1 cellular context compared by ENCODE assay signal in genomic region chr11:5102246-5102645, GRCh38.
TF ChIP-seq lines count a peak whose summit lies in the region.

No MANE protein-coding gene starts in this region.

TF ChIP-seq in H1, 55 proteins besides CTCF, POLR2A, EP300 and RAD21:
- TF ChIP-seq RBBP5 (IDR thresholded peaks at IDR 0.05; ENCODE audit: borderline replicate concordance, low read depth, low read length) (no peak), POLR2AphosphoS5 (IDR thresholded peaks at IDR 0.05; ENCODE audit: low read depth, low read length) (no peak), CHD2 (IDR thresholded peaks at IDR 0.05; ENCODE audit: low read length) (no peak), POU5F1 (IDR thresholded peaks at IDR 0.05; ENCODE audit: low read depth, low read length) (no peak), NANOG (IDR thresholded peaks at IDR 0.05; ENCODE audit: insufficient read depth, low read depth, low read length, poor library complexity, severe bottlenecking) (no peak), CREB1 (IDR thresholded peaks at IDR 0.05) (no peak), SIRT6 (IDR thresholded peaks at IDR 0.05; ENCODE audit: low read length) (no peak), CHD1 (IDR thresholded peaks at IDR 0.05; ENCODE audit: low read depth, low read length) (no peak), CTBP2 (IDR thresholded peaks at IDR 0.05; ENCODE audit: borderline replicate concordance, insufficient read depth, insufficient read length, low read length) (no peak), FOSL1 (IDR thresholded peaks at IDR 0.05; ENCODE audit: insufficient read depth, low read depth, low read length) (no peak), EGR1 (IDR thresholded peaks at IDR 0.05; ENCODE audit: borderline replicate concordance, low read depth, low read length) (no peak), HDAC2 (IDR thresholded peaks at IDR 0.05; ENCODE audit: borderline replicate concordance in 1 of 2, low read depth in 2 of 2, low read length in 2 of 2) (no peak), GABPA (IDR thresholded peaks at IDR 0.05; ENCODE audit: borderline replicate concordance, insufficient read depth, low read length) (no peak), CEBPB (IDR thresholded peaks at IDR 0.05; ENCODE audit: low read depth, low read length) (no peak), GTF2F1 (IDR thresholded peaks at IDR 0.05; ENCODE audit: borderline replicate concordance, low read depth, low read length) (no peak), TAF7 (optimal IDR thresholded peaks at IDR 0.05; ENCODE audit: borderline replicate concordance, low read depth, low read length) (no peak), KDM4A (IDR thresholded peaks at IDR 0.05; ENCODE audit: low read depth, low read length, severe bottlenecking) (no peak), YY1 (IDR thresholded peaks at IDR 0.05; ENCODE audit: low read depth, low read length) (no peak), NRF1 (IDR thresholded peaks at IDR 0.05; ENCODE audit: low read depth, low read length) (no peak)
